ENCODE assay signal across 24 cellular contexts in the genomic region with DNA sequence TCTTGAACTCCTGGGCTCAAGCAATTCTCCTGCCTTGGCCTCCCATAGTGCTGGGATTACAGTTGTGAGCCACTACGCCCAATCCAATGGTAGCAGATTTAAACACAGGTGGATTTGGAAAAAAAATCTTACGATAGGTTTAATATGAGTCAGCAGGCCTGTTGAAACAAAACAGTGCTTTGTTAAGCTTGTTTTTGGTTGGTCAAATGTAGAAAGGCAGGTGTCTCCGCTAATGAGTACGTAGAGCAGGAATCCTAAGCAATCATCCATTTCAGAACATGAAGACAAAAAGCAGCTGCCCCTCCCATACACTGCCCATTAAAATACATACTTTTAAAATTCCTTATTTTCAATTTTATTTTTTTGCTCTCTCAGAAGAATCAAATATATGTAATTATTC.
"Had no signal": no experiment of that assay in that cellular context is flagged by ENCODE, and none has a peak within 500 bp of the region (broad histone marks: within the 10 kb centered on the region; RNA-seq: fewer than 3 reads in every experiment).

No MANE protein-coding gene starts in this region.

- DNase-seq: activated B cell treated with CpG ODN at 0.5 μM for 24 hours; activated CD4-positive, alpha-beta T cell treated with anti-CD3 and anti-CD28 coated beads, Interleukin-2, amount 50 U/mL, for 1 hour; activated gamma-delta T cell; activated naive CD4-positive, alpha-beta T cell treated with anti-CD3 and anti-CD28 coated beads, Interleukin-2, amount 10 ng/mL, durations not matched to agents 7 days and 5 days; activated naive CD8-positive, alpha-beta T cell treated with anti-CD3 and anti-CD28 coated beads, Interleukin-2, amount 10 ng/mL, durations not matched to agents 7 days and 5 days; activated T-cell treated with anti-CD3 and anti-CD28 coated beads, Interleukin-2, amount 50 U/mL, for 1 hour; caudate nucleus; cortex of kidney; esophagus squamous epithelium; gastrocnemius medialis; glutamatergic neuron; islet precursor cell; left colon; naive B cell; ovary; stimulated activated naive CD4-positive, alpha-beta T cell treated with Interleukin-2 at 50 U/mL for 16 hours had no signal

- H3K27ac Mint-ChIP-seq: activated B cell treated with CpG ODN at 0.5 μM for 24 hours; activated naive CD4-positive, alpha-beta T cell treated with anti-CD3 and anti-CD28 coated beads, Interleukin-2, amount 10 ng/mL, durations not matched to agents 7 days and 5 days; activated naive CD8-positive, alpha-beta T cell treated with anti-CD3 and anti-CD28 coated beads, Interleukin-2, amount 10 ng/mL, durations not matched to agents 7 days and 5 days; brain; mesothelial cell of epicardium; progenitor cell of endocrine pancreas; T-helper 2 cell treated with Interferon-gamma antibody and Interleukin-4, amounts not matched to agents 5 μg/mL and 100 μg/mL, for 36 hours had no signal

- H3K4me3 Mint-ChIP-seq: activated B cell treated with CpG ODN at 0.5 μM for 24 hours; activated naive CD4-positive, alpha-beta T cell treated with anti-CD3 and anti-CD28 coated beads, Interleukin-2, amount 10 ng/mL, durations not matched to agents 7 days and 5 days; activated naive CD8-positive, alpha-beta T cell treated with anti-CD3 and anti-CD28 coated beads, Interleukin-2, amount 10 ng/mL, durations not matched to agents 7 days and 5 days; activated T-helper 1 cell treated with anti-CD3 and anti-CD28 coated beads, Interleukin-12 subunit alpha, Interleukin-12 subunit beta, Interleukin-2, Interleukin-4 antibody, amounts not matched to agents 30 ng/mL and 10 ng/mL and 1 ng/mL, durations not matched to agents 14 hours and 24 hours and 36 hours; mesothelial cell of epicardium; T-helper 2 cell treated with Interferon-gamma antibody and Interleukin-4, amounts not matched to agents 5 μg/mL and 100 μg/mL, for 36 hours had no signal

- H3K36me3 Mint-ChIP-seq: activated naive CD4-positive, alpha-beta T cell treated with anti-CD3 and anti-CD28 coated beads, Interleukin-2, amount 10 ng/mL, durations not matched to agents 7 days and 5 days; activated naive CD8-positive, alpha-beta T cell treated with anti-CD3 and anti-CD28 coated beads, Interleukin-2, amount 10 ng/mL, durations not matched to agents 7 days and 5 days; brain; mesothelial cell of epicardium; naive B cell had no signal

- H3K27me3 ChIP-seq: ascending aorta, gastrocnemius medialis, ovary had no signal

- H3K4me3 ChIP-seq: ascending aorta, esophagus squamous epithelium, gastrocnemius medialis, ovary, skin epidermis, tibial nerve had no signal

- H3K36me3 ChIP-seq: ascending aorta, esophagus squamous epithelium, gastrocnemius medialis, ovary, tibial nerve had no signal

- H3K9me3 ChIP-seq: ascending aorta, esophagus squamous epithelium, gastrocnemius medialis, ovary, tibial nerve had no signal

- H3K27ac ChIP-seq: ascending aorta, gastrocnemius medialis, ovary, skin epidermis, tibial nerve had no signal

- H3K9me3 Mint-ChIP-seq: activated naive CD4-positive, alpha-beta T cell treated with anti-CD3 and anti-CD28 coated beads, Interleukin-2, amount 10 ng/mL, durations not matched to agents 7 days and 5 days; mesothelial cell of epicardium had no signal
